Comparison of ENCODE assay signal across 10 cellular contexts in the genomic region with DNA sequence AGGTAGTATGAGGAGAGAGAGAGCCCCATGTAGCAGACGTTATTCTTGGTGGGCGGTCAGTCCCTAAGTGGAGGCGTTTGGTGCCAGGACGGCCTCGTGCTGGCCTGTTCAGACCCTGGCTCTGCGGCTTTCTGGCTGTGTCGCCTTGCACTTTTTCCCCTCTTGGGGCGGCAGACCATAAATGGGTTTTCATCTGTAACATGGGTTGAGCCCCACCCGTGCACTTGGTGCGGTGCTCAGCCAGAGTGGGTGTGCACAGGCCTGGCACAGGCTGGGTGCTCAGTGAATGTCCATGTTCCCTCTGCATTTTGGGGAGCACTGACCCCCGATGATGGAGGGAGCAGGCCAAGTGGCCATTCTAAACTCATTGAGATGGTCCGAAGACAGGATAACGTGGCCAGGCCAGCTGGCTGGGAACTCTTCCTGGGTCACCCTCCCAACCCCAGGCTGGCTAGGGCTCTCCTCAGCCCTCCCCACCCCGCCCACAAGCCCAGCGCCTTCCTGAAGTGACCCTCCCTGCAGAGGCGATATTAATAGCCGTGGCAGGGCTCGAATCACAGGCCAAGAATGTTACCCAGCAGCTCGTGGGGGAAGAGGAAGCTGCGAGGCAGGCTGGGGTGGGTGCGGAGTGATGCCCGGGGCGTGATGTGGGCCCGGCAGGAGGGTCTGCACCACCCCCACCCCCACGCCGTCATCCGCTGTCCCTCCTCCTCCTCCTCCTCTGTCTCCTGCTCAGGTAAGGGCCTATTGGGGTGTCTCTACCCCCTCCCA.
DNase-seq lines count a peak whose midpoint lies in the region; ATAC-seq and TF ChIP-seq lines count a peak whose summit lies in the region.
"Had no signal": no experiment of that assay in that cellular context is flagged by ENCODE, and none has a peak within 500 bp of the region (broad histone marks: within the 10 kb centered on the region; RNA-seq: fewer than 3 reads in every experiment).

No MANE protein-coding gene starts in this region.

- H3K4me1 Mint-ChIP-seq in HFFc6 (ENCODE audit: low read depth), result peaks cover 20% of the 10 kb centered on the region
- peaks cover 89% of the 10 kb centered on the region for H3K4me1 Mint-ChIP-seq in dendritic cell treated with granulocyte-macrophage colony-stimulating factor and Interleukin-4, amounts not matched to agents 40 ng/mL and 50 ng/mL, for 4 days (ENCODE audit: low read depth)
- H3K4me1 Mint-ChIP-seq in activated CD4-positive, alpha-beta T cell treated with anti-CD3 and anti-CD28 coated beads for 36 hours, result no peaks in the 10 kb centered on the region

- H3K27me3 ChIP-seq in lower lobe of right lung (ENCODE audit: low read depth), result no peaks in the 10 kb centered on the region

- TF ChIP-seq CTCF in HFFc6 (IDR thresholded peaks at IDR 0.05) (no peak), lower lobe of right lung (IDR thresholded peaks at IDR 0.05) (no peak)

- H3K4me1 ChIP-seq in lower lobe of right lung, result peaks cover 10% of the 10 kb centered on the region

- peaks cover 21% of the 10 kb centered on the region for H3K36me3 ChIP-seq in lower lobe of right lung

- peak overlapping the region; percentile 49 for H3K27ac ChIP-seq in lower lobe of right lung
- peak overlapping the region; percentile 63 for H3K27ac ChIP-seq in substantia nigra (ENCODE audit: low read depth, low read length, poor library complexity, severe bottlenecking)

- DNase-seq in HFFc6 (peak; percentile 17), lower lobe of right lung (peak; percentile 71), substantia nigra (lab: John Stamatoyannopoulos, UW) (peak in 33 of 49 donors; percentile 6 to 73 (median 28)), COLO668 (lab: John Stamatoyannopoulos, UW; ENCODE audit: unreplicated experiment) (no peak)
- DNase-seq in activated CD4-positive, alpha-beta T cell treated with anti-CD3 and anti-CD28 coated beads for 36 hours, result no peak
- DNase-seq: activated CD8-positive, alpha-beta memory T cell treated with anti-CD3 and anti-CD28 coated beads for 24 hours; stimulated activated naive CD8-positive, alpha-beta T cell treated with anti-CD3 and anti-CD28 coated beads, Interleukin-15, Interleukin-2, amounts not matched to agents 100 U/mL and 50 U/mL, for 24 hours had no signal

- intact Hi-C loops in dendritic cell treated with granulocyte-macrophage colony-stimulating factor and Interleukin-4, amounts not matched to agents 40 ng/mL and 50 ng/mL, for 4 days (cut with micrococcal nuclease), result loop anchor here (1.0 to 10.0 kb wide), 2 partner anchors 12 to 183 kb away; partner anchors contain the start of gene RCC2
- intact Hi-C loops in lower lobe of right lung (cut with DNase I), result loop anchor here (10.0 kb wide), 1 partner anchor 123 kb away; no protein-coding TSS in a partner anchor
- intact Hi-C loops in activated CD4-positive, alpha-beta T cell treated with anti-CD3 and anti-CD28 coated beads for 36 hours (cut with DNase I, micrococcal nuclease), result no loop called here

- H3K9me3 ChIP-seq in lower lobe of right lung, result no peaks in the 10 kb centered on the region

- peak overlapping the region; percentile 95 for H3K4me3 Mint-ChIP-seq in HFFc6
- H3K4me3 Mint-ChIP-seq in dendritic cell treated with granulocyte-macrophage colony-stimulating factor and Interleukin-4, amounts not matched to agents 40 ng/mL and 50 ng/mL, for 4 days, result peak overlapping the region; percentile 83
- no peak overlapping the region for H3K4me3 Mint-ChIP-seq in activated CD4-positive, alpha-beta T cell treated with anti-CD3 and anti-CD28 coated beads for 36 hours

- peaks cover 2% of the 10 kb centered on the region for H3K27me3 Mint-ChIP-seq in HFFc6 (ENCODE audit: insufficient read depth)
- H3K27me3 Mint-ChIP-seq in dendritic cell treated with granulocyte-macrophage colony-stimulating factor and Interleukin-4, amounts not matched to agents 40 ng/mL and 50 ng/mL, for 4 days, result peaks cover 2% of the 10 kb centered on the region
- H3K27me3 Mint-ChIP-seq in activated CD4-positive, alpha-beta T cell treated with anti-CD3 and anti-CD28 coated beads for 36 hours, result peaks cover 10% of the 10 kb centered on the region

- peak overlapping the region; percentile 50 for H3K4me3 ChIP-seq in lower lobe of right lung

- ATAC-seq in lower lobe of right lung (peak; percentile 55 to 58), GM18511 (IDR thresholded peaks at IDR 0.05; ENCODE audit: unreplicated experiment) (no peak), GM19452 (IDR thresholded peaks at IDR 0.05; ENCODE audit: unreplicated experiment) (no peak)
- no peak for ATAC-seq in activated CD4-positive, alpha-beta T cell treated with anti-CD3 and anti-CD28 coated beads for 36 hours
- ATAC-seq: stimulated activated naive CD8-positive, alpha-beta T cell treated with anti-CD3 and anti-CD28 coated beads, Interleukin-15, Interleukin-2, amounts not matched to agents 100 U/mL and 50 U/mL, for 24 hours had no signal

- POLR2A ChIA-PET in activated CD4-positive, alpha-beta T cell treated with anti-CD3 and anti-CD28 coated beads for 36 hours (lab: Charles Lee), result no interaction called here

- peaks cover 21% of the 10 kb centered on the region; the same call in 1 of the 2 replicates for H3K36me3 Mint-ChIP-seq in HFFc6 (ENCODE audit: low read depth)
- peaks cover 49% of the 10 kb centered on the region for H3K36me3 Mint-ChIP-seq in dendritic cell treated with granulocyte-macrophage colony-stimulating factor and Interleukin-4, amounts not matched to agents 40 ng/mL and 50 ng/mL, for 4 days (ENCODE audit: low read depth)
- no peaks in the 10 kb centered on the region for H3K36me3 Mint-ChIP-seq in activated CD4-positive, alpha-beta T cell treated with anti-CD3 and anti-CD28 coated beads for 36 hours (ENCODE audit: low read depth)

- H3K27ac Mint-ChIP-seq in HFFc6, result peak overlapping the region; percentile 89
- H3K27ac Mint-ChIP-seq in dendritic cell treated with granulocyte-macrophage colony-stimulating factor and Interleukin-4, amounts not matched to agents 40 ng/mL and 50 ng/mL, for 4 days, result peak overlapping the region; percentile 93
- no peak overlapping the region for H3K27ac Mint-ChIP-seq in activated CD4-positive, alpha-beta T cell treated with anti-CD3 and anti-CD28 coated beads for 36 hours

- CTCF ChIA-PET in activated CD4-positive, alpha-beta T cell treated with anti-CD3 and anti-CD28 coated beads for 36 hours (lab: Charles Lee), result no interaction called here

- no peaks in the 10 kb centered on the region for H3K9me3 Mint-ChIP-seq in HFFc6
- no peaks in the 10 kb centered on the region for H3K9me3 Mint-ChIP-seq in dendritic cell treated with granulocyte-macrophage colony-stimulating factor and Interleukin-4, amounts not matched to agents 40 ng/mL and 50 ng/mL, for 4 days
- no peaks in the 10 kb centered on the region for H3K9me3 Mint-ChIP-seq in activated CD4-positive, alpha-beta T cell treated with anti-CD3 and anti-CD28 coated beads for 36 hours (ENCODE audit: low read depth)

Comparison
In these comparisons a context has a peak if more than half of its experiments do, and no peak if none do; other contexts are left out.
1. DNase-seq: peak in HFFc6 (single experiment), lower lobe of right lung (single experiment) and substantia nigra (33 of 49); none in COLO668 (single experiment) and activated CD4-positive, alpha-beta T cell treated with anti-CD3 and anti-CD28 coated beads for 36 hours (single experiment).
2. ATAC-seq: peak in lower lobe of right lung (2 of 2); none in GM18511 (single experiment), GM19452 (single experiment) and activated CD4-positive, alpha-beta T cell treated with anti-CD3 and anti-CD28 coated beads for 36 hours (single experiment).
3. intact Hi-C loops: an anchor here in dendritic cell treated with granulocyte-macrophage colony-stimulating factor and Interleukin-4, amounts not matched to agents 40 ng/mL and 50 ng/mL, for 4 days (1.0 to 10.0 kb wide) and lower lobe of right lung (10.0 kb wide); none called in activated CD4-positive, alpha-beta T cell treated with anti-CD3 and anti-CD28 coated beads for 36 hours.